Comparison of ENCODE assay signal across 8 cellular contexts in genomic region chr15:90597477-90598052, GRCh38.
DNase-seq lines count a peak whose midpoint lies in the region; ATAC-seq and TF ChIP-seq lines count a peak whose summit lies in the region.

No MANE protein-coding gene starts in this region.

- peaks cover 82% of the 10 kb centered on the region for H3K4me1 Mint-ChIP-seq in activated CD4-positive, alpha-beta T cell treated with anti-CD3 and anti-CD28 coated beads, Interleukin-2, amount 10 ng/mL, durations not matched to agents 7 days and 5 days

- peaks cover 82% of the 10 kb centered on the region for H3K36me3 Mint-ChIP-seq in activated CD4-positive, alpha-beta T cell treated with anti-CD3 and anti-CD28 coated beads, Interleukin-2, amount 10 ng/mL, durations not matched to agents 7 days and 5 days (ENCODE audit: low read depth)

- H3K27me3 Mint-ChIP-seq in activated CD4-positive, alpha-beta T cell treated with anti-CD3 and anti-CD28 coated beads, Interleukin-2, amount 10 ng/mL, durations not matched to agents 7 days and 5 days = no peaks in the 10 kb centered on the region

- H3K27ac Mint-ChIP-seq in activated CD4-positive, alpha-beta T cell treated with anti-CD3 and anti-CD28 coated beads, Interleukin-2, amount 10 ng/mL, durations not matched to agents 7 days and 5 days = peak overlapping the region; percentile 99

- TF ChIP-seq CTCF in coronary artery (IDR thresholded peaks at IDR 0.05) (no peak), suprapubic skin (IDR thresholded peaks at IDR 0.05) (no peak)

- peaks cover 4% of the 10 kb centered on the region for H3K36me3 ChIP-seq in suprapubic skin

- H3K9me3 ChIP-seq in suprapubic skin = no peaks in the 10 kb centered on the region

- H3K27ac ChIP-seq in coronary artery (peak overlapping the region; percentile 54 to 75), suprapubic skin (peak overlapping the region; percentile 77)

- peaks cover 46% of the 10 kb centered on the region for H3K4me1 ChIP-seq in suprapubic skin

- POLR2A ChIA-PET in activated CD4-positive, alpha-beta T cell treated with anti-CD3 and anti-CD28 coated beads, Interleukin-2, amount 10 ng/mL, durations not matched to agents 7 days and 5 days (lab: Charles Lee) = no interaction called here

- peak; percentile 28 for ATAC-seq in HG03280 (IDR thresholded peaks at IDR 0.05; ENCODE audit: unreplicated experiment)

- TF ChIP-seq EP300 in suprapubic skin (IDR thresholded peaks at IDR 0.05) = no peak

- no peak for TF ChIP-seq POLR2A in suprapubic skin (IDR thresholded peaks at IDR 0.05)

- CTCF ChIA-PET in activated CD4-positive, alpha-beta T cell treated with anti-CD3 and anti-CD28 coated beads, Interleukin-2, amount 10 ng/mL, durations not matched to agents 7 days and 5 days (lab: Charles Lee) = interaction anchor here (1.0 to 1.1 kb wide), 4 partner anchors 11 to 69 kb away, joined by 3 read pairs; no protein-coding TSS in a partner anchor

- peak; percentile 33 for DNase-seq in activated CD4-positive, alpha-beta T cell treated with anti-CD3 and anti-CD28 coated beads, Interleukin-2, amount 10 ng/mL, durations not matched to agents 7 days and 5 days
- no peak for DNase-seq in activated CD4-positive, alpha-beta T cell treated with anti-CD3 and anti-CD28 coated beads for 1 hour
- DNase-seq in coronary artery (ENCODE audit: low spot score) (no peak), suprapubic skin (ENCODE audit: low spot score in 2 of 2) (no peak), NCI-H524 treated with DMSO at 0.1 percent for 48 hours (lab: John Stamatoyannopoulos, UW) (no peak), RKO (ENCODE audit: low spot score) (no peak), amygdala (lab: John Stamatoyannopoulos, UW) (no peak)

- H3K27me3 ChIP-seq in suprapubic skin = no peaks in the 10 kb centered on the region

- WGBS in suprapubic skin = 85% methylated on average over 2 of the region's 2 CpGs

- H3K4me3 Mint-ChIP-seq in activated CD4-positive, alpha-beta T cell treated with anti-CD3 and anti-CD28 coated beads, Interleukin-2, amount 10 ng/mL, durations not matched to agents 7 days and 5 days = peak overlapping the region; percentile 39

- H3K4me3 ChIP-seq in coronary artery (no peak overlapping the region), suprapubic skin (no peak overlapping the region)

- H3K9me3 Mint-ChIP-seq in activated CD4-positive, alpha-beta T cell treated with anti-CD3 and anti-CD28 coated beads, Interleukin-2, amount 10 ng/mL, durations not matched to agents 7 days and 5 days = peaks cover 3% of the 10 kb centered on the region
